ENCODE assay signal across 10 cellular contexts in genomic region chrX:63746278-63746677, GRCh38. TPM values are rescaled to one million over a fixed set of nuclear protein-coding genes. Genes with fewer than 3 reads are reported as not detected.
DNase-seq lines count a peak whose midpoint lies in the region; ATAC-seq and TF ChIP-seq lines count a peak whose summit lies in the region.
"Had no signal": no experiment of that assay in that cellular context is flagged by ENCODE, and none has a peak within 500 bp of the region (broad histone marks: within the 10 kb centered on the region; RNA-seq: fewer than 3 reads in every experiment).

No MANE protein-coding gene starts in this region.

- 67 to 93% (median 77%) methylated on average over 1 of the region's 1 CpG for WGBS in adrenal gland, 4 donors

- no peaks in the 10 kb centered on the region for H3K27me3 Mint-ChIP-seq in CD4-positive, CD25-positive, alpha-beta regulatory T cell
- H3K27me3 Mint-ChIP-seq in activated CD8-positive, alpha-beta T cell treated with anti-CD3 and anti-CD28 coated beads for 36 hours, result no peaks in the 10 kb centered on the region

- peaks cover 0 to 2% (median 0%) of the 10 kb centered on the region in 7 donors for H3K9me3 Mint-ChIP-seq in CD4-positive, CD25-positive, alpha-beta regulatory T cell
- H3K9me3 Mint-ChIP-seq in activated CD8-positive, alpha-beta T cell treated with anti-CD3 and anti-CD28 coated beads for 36 hours, result no peaks in the 10 kb centered on the region

- H3K27ac ChIP-seq in CD4-positive, CD25-positive, alpha-beta regulatory T cell (ENCODE audit: insufficient read depth, low read length, poor library complexity, severe bottlenecking), result peak overlapping the region; percentile 14
- H3K27ac ChIP-seq in adrenal gland, result no peak overlapping the region
- H3K27ac ChIP-seq: HL-60 had no signal

- peaks cover 12 to 46% (median 31%) of the 10 kb centered on the region in 4 donors for H3K4me1 Mint-ChIP-seq in CD4-positive, CD25-positive, alpha-beta regulatory T cell
- peaks cover 50% of the 10 kb centered on the region for H3K4me1 Mint-ChIP-seq in activated CD8-positive, alpha-beta T cell treated with anti-CD3 and anti-CD28 coated beads for 36 hours (ENCODE audit: low read depth)

- no peak for TF ChIP-seq CTCF in activated CD8-positive, alpha-beta T cell treated with anti-CD3 and anti-CD28 coated beads for 36 hours (IDR thresholded peaks at IDR 0.05)
- no peak for TF ChIP-seq CTCF in adrenal gland (IDR thresholded peaks at IDR 0.05)

- peak in 2 of 3 donors; percentile 34 to 80 for DNase-seq in CD4-positive, CD25-positive, alpha-beta regulatory T cell
- peak; percentile 59 for DNase-seq in activated CD8-positive, alpha-beta T cell treated with anti-CD3 and anti-CD28 coated beads for 36 hours
- DNase-seq in NCI-H146 treated with DMSO at 0.1 percent for 48 hours (lab: John Stamatoyannopoulos, UW; ENCODE audit: unreplicated experiment), result no peak
- no peak for DNase-seq in adrenal gland
- DNase-seq in anterior cingulate cortex (lab: John Stamatoyannopoulos, UW), result no peak
- DNase-seq in DMS153 (lab: John Stamatoyannopoulos, UW), result no peak

- peak overlapping the region in 1 of 4 donors; percentile 35 for H3K4me3 Mint-ChIP-seq in CD4-positive, CD25-positive, alpha-beta regulatory T cell
- H3K4me3 Mint-ChIP-seq in activated CD8-positive, alpha-beta T cell treated with anti-CD3 and anti-CD28 coated beads for 36 hours, result peak overlapping the region; percentile 34
- H3K4me3 Mint-ChIP-seq: nephron had no signal

- no peaks in the 10 kb centered on the region for H3K36me3 Mint-ChIP-seq in CD4-positive, CD25-positive, alpha-beta regulatory T cell
- H3K36me3 Mint-ChIP-seq in activated CD8-positive, alpha-beta T cell treated with anti-CD3 and anti-CD28 coated beads for 36 hours (ENCODE audit: low read depth), result peaks cover 2% of the 10 kb centered on the region

- intact Hi-C loops in activated CD8-positive, alpha-beta T cell treated with anti-CD3 and anti-CD28 coated beads for 36 hours (cut with micrococcal nuclease), result no loop called here
- intact Hi-C loops in adrenal gland (cut with DNase I), result no loop called here

- no peaks in the 10 kb centered on the region for H3K27me3 ChIP-seq in CD4-positive, CD25-positive, alpha-beta regulatory T cell (ENCODE audit: control insufficient read depth, insufficient read depth, low read length)
- no peaks in the 10 kb centered on the region for H3K27me3 ChIP-seq in adrenal gland

- peaks cover 8% of the 10 kb centered on the region for H3K4me1 ChIP-seq in CD4-positive, CD25-positive, alpha-beta regulatory T cell (ENCODE audit: control insufficient read depth, insufficient read depth, low read length, poor library complexity, severe bottlenecking)
- H3K4me1 ChIP-seq in adrenal gland (replicated peaks in 1 of 2), result no peaks in the 10 kb centered on the region

- H3K36me3 ChIP-seq in CD4-positive, CD25-positive, alpha-beta regulatory T cell (ENCODE audit: control insufficient read depth, insufficient read depth, low read length), result no peaks in the 10 kb centered on the region
- H3K36me3 ChIP-seq in adrenal gland (replicated peaks in 1 of 2), result no peaks in the 10 kb centered on the region

- H3K9me3 ChIP-seq in CD4-positive, CD25-positive, alpha-beta regulatory T cell (ENCODE audit: control insufficient read depth in 2 of 2, low read length in 2 of 2), result no peaks in the 10 kb centered on the region
- H3K9me3 ChIP-seq in adrenal gland (replicated peaks in 1 of 3), result no peaks in the 10 kb centered on the region

- ATAC-seq in CD4-positive, CD25-positive, alpha-beta regulatory T cell (ENCODE audit: low read depth in 2 of 2), result peak; percentile 95 to 98
- peak; percentile 71 for ATAC-seq in GM18873 (IDR thresholded peaks at IDR 0.05; ENCODE audit: low FRiP score, unreplicated experiment)
- peak; percentile 54 for ATAC-seq in HG02970 (IDR thresholded peaks at IDR 0.05; ENCODE audit: low FRiP score, unreplicated experiment)
- peak; percentile 99 for ATAC-seq in activated CD8-positive, alpha-beta T cell treated with anti-CD3 and anti-CD28 coated beads for 36 hours

- POLR2A ChIA-PET in activated CD8-positive, alpha-beta T cell treated with anti-CD3 and anti-CD28 coated beads for 36 hours (lab: Charles Lee), result interaction anchor here (1.7 kb wide), 1 partner anchor 9 kb away, joined by 9 read pairs; a partner anchor contains a TSS

- no peak for TF ChIP-seq POLR2A in adrenal gland (IDR thresholded peaks at IDR 0.05)

- H3K27ac Mint-ChIP-seq in CD4-positive, CD25-positive, alpha-beta regulatory T cell, result peak overlapping the region; percentile 33 to 48 (median 39)
- peak overlapping the region; percentile 87 for H3K27ac Mint-ChIP-seq in activated CD8-positive, alpha-beta T cell treated with anti-CD3 and anti-CD28 coated beads for 36 hours
- H3K27ac Mint-ChIP-seq: nephron had no signal

- no peak overlapping the region for H3K4me3 ChIP-seq in CD4-positive, CD25-positive, alpha-beta regulatory T cell (ENCODE audit: low read depth, low read length)
- H3K4me3 ChIP-seq in adrenal gland, result no peak overlapping the region

- CTCF ChIA-PET in activated CD8-positive, alpha-beta T cell treated with anti-CD3 and anti-CD28 coated beads for 36 hours (lab: Charles Lee), result interaction anchor here (1.9 kb wide), 1 partner anchor 9 kb away, joined by 4 read pairs; no protein-coding TSS in a partner anchor

RNA-seq across cellular contexts. Expression of gene ARHGEF9, which starts 38.7 kb away (rescaled TPM):
- total RNA-seq in CD4-positive, CD25-positive, alpha-beta regulatory T cell, result 19.0 TPM
- polyA plus RNA-seq in CD4-positive, CD25-positive, alpha-beta regulatory T cell, result 1 to 10 TPM; 4.5 to 9.4 (median 5.6) TPM
- 10 to 100 TPM; 16.5 to 19.4 TPM for total RNA-seq in activated CD8-positive, alpha-beta T cell treated with anti-CD3 and anti-CD28 coated beads for 36 hours
- total RNA-seq in adrenal gland, result 10 to 100 TPM; 13.8 to 49.6 (median 26.3) TPM
- 10 to 100 TPM; 30.5 to 54.4 (median 31.6) TPM for polyA plus RNA-seq in adrenal gland

Comparison
In these comparisons a context has a peak if more than half of its experiments do, and no peak if none do; other contexts are left out.
1. DNase-seq: peak in CD4-positive, CD25-positive, alpha-beta regulatory T cell (2 of 3) and activated CD8-positive, alpha-beta T cell treated with anti-CD3 and anti-CD28 coated beads for 36 hours (single experiment); none in NCI-H146 treated with DMSO at 0.1 percent for 48 hours (single experiment), adrenal gland (0 of 7), anterior cingulate cortex (0 of 58) and DMS153 (single experiment).
2. Peak in every context shown above with its lines, with median percentiles within 50 percentile points of each other: ATAC-seq.